In the genomic region with DNA sequence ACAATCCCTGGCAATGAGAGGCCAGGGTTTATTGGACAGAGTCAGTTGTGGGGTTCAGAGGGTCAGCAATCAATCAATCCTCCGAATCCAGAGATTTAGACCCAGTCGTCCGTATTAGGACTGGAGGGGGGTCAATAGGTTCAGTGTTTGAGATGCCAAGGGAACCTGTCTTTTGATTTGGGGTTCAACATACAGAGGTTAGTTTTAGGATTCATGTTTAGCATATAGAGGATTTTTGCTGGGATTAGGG, we compare ENCODE assay signal across 7 cellular contexts. TPM values are rescaled to one million over a fixed set of nuclear protein-coding genes. Genes with fewer than 3 reads are reported as not detected.
DNase-seq lines count a peak whose midpoint lies in the region; ATAC-seq and TF ChIP-seq lines count a peak whose summit lies in the region.

No MANE protein-coding gene starts in this region.

- H3K36me3 ChIP-seq in stomach smooth muscle (ENCODE audit: control insufficient read depth in 2 of 2, insufficient read depth in 2 of 2, low read length in 2 of 2) = peaks cover 8 to 9% of the 10 kb centered on the region in 2 donors

- peaks cover 0 to 2% of the 10 kb centered on the region in 2 donors for H3K27me3 ChIP-seq in stomach smooth muscle (ENCODE audit: control insufficient read depth in 1 of 2, insufficient read depth in 2 of 2, low read length in 2 of 2)

- no peaks in the 10 kb centered on the region for H3K9me3 Mint-ChIP-seq in HFFc6
- H3K9me3 Mint-ChIP-seq in activated T-helper 1 cell treated with anti-CD3 and anti-CD28 coated beads, Interleukin-12 subunit alpha, Interleukin-12 subunit beta, Interleukin-2, Interleukin-4 antibody, amounts not matched to agents 30 ng/mL and 10 ng/mL and 1 ng/mL, durations not matched to agents 14 hours and 24 hours and 36 hours = no peaks in the 10 kb centered on the region

- DNase-seq in HFFc6 = no peak
- DNase-seq in activated T-helper 1 cell treated with anti-CD3 and anti-CD28 coated beads, Interleukin-12 subunit alpha, Interleukin-12 subunit beta, Interleukin-2, Interleukin-4 antibody, amounts not matched to agents 30 ng/mL and 10 ng/mL and 1 ng/mL, durations not matched to agents 14 hours and 24 hours and 36 hours (ENCODE audit: low spot score) = no peak
- DNase-seq in NCI-H2171 (lab: John Stamatoyannopoulos, UW) = no peak
- DNase-seq in activated CD4-positive, CD25-positive, alpha-beta regulatory T cell (lab: John Stamatoyannopoulos, UW) = no peak

- peak overlapping the region; percentile 88 for H3K27ac Mint-ChIP-seq in HFFc6
- peak overlapping the region; percentile 91 for H3K27ac Mint-ChIP-seq in activated T-helper 1 cell treated with anti-CD3 and anti-CD28 coated beads, Interleukin-12 subunit alpha, Interleukin-12 subunit beta, Interleukin-2, Interleukin-4 antibody, amounts not matched to agents 30 ng/mL and 10 ng/mL and 1 ng/mL, durations not matched to agents 14 hours and 24 hours and 36 hours

- H3K9me3 ChIP-seq in iPS-18c (ENCODE audit: control insufficient read depth, insufficient read depth, low read length) (no peaks in the 10 kb centered on the region), stomach smooth muscle (ENCODE audit: control insufficient read depth in 2 of 2, low read length in 2 of 2) (no peaks in the 10 kb centered on the region)

- intact Hi-C loops in activated T-helper 1 cell treated with anti-CD3 and anti-CD28 coated beads, Interleukin-12 subunit alpha, Interleukin-12 subunit beta, Interleukin-2, Interleukin-4 antibody, amounts not matched to agents 30 ng/mL and 10 ng/mL and 1 ng/mL, durations not matched to agents 14 hours and 24 hours and 36 hours (cut with micrococcal nuclease) = loop anchor here (2.0 to 5.0 kb wide), 3 partner anchors 292 to 1212 kb away; partner anchors contain the start of gene ZFAND2B

- peaks cover 50% of the 10 kb centered on the region for H3K4me1 ChIP-seq in stomach smooth muscle (ENCODE audit: control insufficient read depth, insufficient read depth, low read length)

- peak overlapping the region; percentile 91 for H3K4me3 Mint-ChIP-seq in HFFc6
- H3K4me3 Mint-ChIP-seq in activated T-helper 1 cell treated with anti-CD3 and anti-CD28 coated beads, Interleukin-12 subunit alpha, Interleukin-12 subunit beta, Interleukin-2, Interleukin-4 antibody, amounts not matched to agents 30 ng/mL and 10 ng/mL and 1 ng/mL, durations not matched to agents 14 hours and 24 hours and 36 hours = peak overlapping the region; percentile 93

- peaks cover 2% of the 10 kb centered on the region; the same call in 1 of the 2 replicates for H3K27me3 Mint-ChIP-seq in HFFc6 (ENCODE audit: insufficient read depth)
- H3K27me3 Mint-ChIP-seq in activated T-helper 1 cell treated with anti-CD3 and anti-CD28 coated beads, Interleukin-12 subunit alpha, Interleukin-12 subunit beta, Interleukin-2, Interleukin-4 antibody, amounts not matched to agents 30 ng/mL and 10 ng/mL and 1 ng/mL, durations not matched to agents 14 hours and 24 hours and 36 hours (ENCODE audit: insufficient read depth) = peaks cover 32% of the 10 kb centered on the region

- no peaks in the 10 kb centered on the region; the same call in 1 of the 2 replicates for H3K36me3 Mint-ChIP-seq in HFFc6 (ENCODE audit: low read depth)
- H3K36me3 Mint-ChIP-seq in activated T-helper 1 cell treated with anti-CD3 and anti-CD28 coated beads, Interleukin-12 subunit alpha, Interleukin-12 subunit beta, Interleukin-2, Interleukin-4 antibody, amounts not matched to agents 30 ng/mL and 10 ng/mL and 1 ng/mL, durations not matched to agents 14 hours and 24 hours and 36 hours (ENCODE audit: low read depth) = peaks cover 8% of the 10 kb centered on the region

- H3K4me3 ChIP-seq in iPS-18c (ENCODE audit: insufficient read depth, low read depth, low read length) (peak overlapping the region; percentile 79), stomach smooth muscle (ENCODE audit: low read length in 2 of 2) (peak overlapping the region; percentile 86 to 95)

- no peak for ATAC-seq in HG03521 (IDR thresholded peaks at IDR 0.05; ENCODE audit: unreplicated experiment)

- H3K4me1 Mint-ChIP-seq in HFFc6 (ENCODE audit: low read depth) = peaks cover 41% of the 10 kb centered on the region
- peaks cover 36% of the 10 kb centered on the region for H3K4me1 Mint-ChIP-seq in activated T-helper 1 cell treated with anti-CD3 and anti-CD28 coated beads, Interleukin-12 subunit alpha, Interleukin-12 subunit beta, Interleukin-2, Interleukin-4 antibody, amounts not matched to agents 30 ng/mL and 10 ng/mL and 1 ng/mL, durations not matched to agents 14 hours and 24 hours and 36 hours (ENCODE audit: low read depth)

- peak overlapping the region; percentile 91 to 96 for H3K9ac ChIP-seq in stomach smooth muscle (ENCODE audit: low read length in 2 of 2)

- TF ChIP-seq CTCF in HFFc6 (IDR thresholded peaks at IDR 0.05) = no peak

- H3K27ac ChIP-seq in stomach smooth muscle (ENCODE audit: low read length) = peak overlapping the region; percentile 98

RNA-seq across cellular contexts. Expression of gene GMPPA, which starts 0.3 kb away (rescaled TPM):
- 10 to 100 TPM; 68.9 to 85.3 (median 74.1) TPM for total RNA-seq in HFFc6 (2021; fragmentation: NEBNext Ultra II Directional; extraction: Animal tissue kit (Norgen Biotek cat#: 25700))
- total RNA-seq in activated T-helper 1 cell treated with anti-CD3 and anti-CD28 coated beads, Interleukin-12 subunit alpha, Interleukin-12 subunit beta, Interleukin-2, Interleukin-4 antibody, amounts not matched to agents 30 ng/mL and 10 ng/mL and 1 ng/mL, durations not matched to agents 14 hours and 24 hours and 36 hours = 41.3 and 50.3 TPM in 2 replicates

RNA-seq across cellular contexts. Expression of gene ASIC4, which starts 15.3 kb away (rescaled TPM):
- total RNA-seq in HFFc6 (2021; fragmentation: NEBNext Ultra II Directional; extraction: Animal tissue kit (Norgen Biotek cat#: 25700)) = under 1 TPM in 3 of 6 experiments, not detected in 3; 0.05 to 0.19 (median 0.07) TPM
- 0.08 TPM in 1 of 2 replicates, not detected in the other for total RNA-seq in activated T-helper 1 cell treated with anti-CD3 and anti-CD28 coated beads, Interleukin-12 subunit alpha, Interleukin-12 subunit beta, Interleukin-2, Interleukin-4 antibody, amounts not matched to agents 30 ng/mL and 10 ng/mL and 1 ng/mL, durations not matched to agents 14 hours and 24 hours and 36 hours

RNA-seq across cellular contexts. Expression of gene CHPF, which starts 44.6 kb away (rescaled TPM):
- total RNA-seq in HFFc6 (2021; fragmentation: NEBNext Ultra II Directional; extraction: Animal tissue kit (Norgen Biotek cat#: 25700)) = 100 to 1,000 TPM; 116 to 190 (median 139) TPM
- total RNA-seq in activated T-helper 1 cell treated with anti-CD3 and anti-CD28 coated beads, Interleukin-12 subunit alpha, Interleukin-12 subunit beta, Interleukin-2, Interleukin-4 antibody, amounts not matched to agents 30 ng/mL and 10 ng/mL and 1 ng/mL, durations not matched to agents 14 hours and 24 hours and 36 hours = 41.3 and 43.4 TPM in 2 replicates

RNA-seq across cellular contexts. Expression of gene TMEM198, which starts 44.8 kb away (rescaled TPM):
- total RNA-seq in HFFc6 (2021; fragmentation: NEBNext Ultra II Directional; extraction: Animal tissue kit (Norgen Biotek cat#: 25700)) = 1 to 10 TPM; 2.3 to 2.8 (median 2.7) TPM
- total RNA-seq in activated T-helper 1 cell treated with anti-CD3 and anti-CD28 coated beads, Interleukin-12 subunit alpha, Interleukin-12 subunit beta, Interleukin-2, Interleukin-4 antibody, amounts not matched to agents 30 ng/mL and 10 ng/mL and 1 ng/mL, durations not matched to agents 14 hours and 24 hours and 36 hours = 2.9 and 3.3 TPM in 2 replicates
